ENCODE assay signal across 17 cellular contexts in genomic region chr2:42340045-42340937, GRCh38. TPM values are rescaled to one million over a fixed set of nuclear protein-coding genes. Genes with fewer than 3 reads are reported as not detected.
A peak's percentile ranks its signal among the peaks of the same experiment; 100 is the strongest.
DNase-seq lines count a peak whose midpoint lies in the region; ATAC-seq and TF ChIP-seq lines count a peak whose summit lies in the region.
"Had no signal": no experiment of that assay in that cellular context is flagged by ENCODE, and none has a peak within 500 bp of the region (broad histone marks: within the 10 kb centered on the region; RNA-seq: fewer than 3 reads in every experiment).

No MANE protein-coding gene starts in this region.

- no peak overlapping the region for H2BK15ac ChIP-seq in mesendoderm (replicated peaks; ENCODE audit: low read depth)

- POLR2A ChIA-PET in WTC11 (lab: Charles Lee) = no interaction called here
- POLR2A ChIA-PET in A673 (lab: Charles Lee; ENCODE audit: low non-redundant PET) = no interaction called here

- H3K4me1 Mint-ChIP-seq in WTC11 (peaks cover 15% of the 10 kb centered on the region), type B pancreatic cell (ENCODE audit: unreplicated experiment) (peaks cover 34% of the 10 kb centered on the region)

- H3K4me2 ChIP-seq in mesendoderm (ENCODE audit: low read length) = no peak overlapping the region

- no peak overlapping the region for H2BK120ac ChIP-seq in mesendoderm (ENCODE audit: low read depth, low read length)

- no peak for TF ChIP-seq EP300 in suprapubic skin (IDR thresholded peaks at IDR 0.05)

- DNase-seq in activated naive CD4-positive, alpha-beta T cell treated with anti-CD3 and anti-CD28 coated beads, Interleukin-2, amount 50 U/mL, for 72 hours (ENCODE audit: low spot score in 2 of 2) = no peak
- DNase-seq in activated naive CD4-positive, alpha-beta T cell treated with anti-CD3 and anti-CD28 coated beads, Interleukin-2, amount 50 U/mL, for 16 hours = no peak
- DNase-seq in WTC11 (ENCODE audit: low spot score) (no peak), mesendoderm (peak; percentile 18), type B pancreatic cell (ENCODE audit: extremely low spot score, unreplicated experiment) (no peak), A673 (ENCODE audit: low spot score) (no peak), suprapubic skin (ENCODE audit: low spot score in 2 of 2) (no peak)
- DNase-seq: DMS 273 treated with DMSO at 0.1 percent for 48 hours; Kasumi-1; NCI-H1436; occipital lobe; stimulated activated CD4-positive, alpha-beta T cell treated with anti-CD3 and anti-CD28 coated beads, Interleukin-4, amount 100 ng/mL, for 4 hours; upper lobe of right lung had no signal

- no peak overlapping the region for H3K27ac ChIP-seq in mesendoderm (ENCODE audit: low read depth, low read length)
- H3K27ac ChIP-seq in A673 (ENCODE audit: low read depth, low read length, poor library complexity, severe bottlenecking) = no peak overlapping the region
- no peak overlapping the region for H3K27ac ChIP-seq in suprapubic skin
- H3K27ac ChIP-seq: ascending aorta, upper lobe of right lung had no signal

- H3K9ac ChIP-seq in mesendoderm (ENCODE audit: low read length) = no peak overlapping the region

- intact Hi-C loops in A673 (cut with micrococcal nuclease; ENCODE audit: unreplicated experiment) = no loop called here

- H3K4me3 ChIP-seq in mesendoderm (ENCODE audit: low read length) (no peak overlapping the region), A673 (ENCODE audit: low read depth, low read length, poor library complexity, severe bottlenecking) (no peak overlapping the region), suprapubic skin (no peak overlapping the region)
- H3K4me3 ChIP-seq: ascending aorta, upper lobe of right lung had no signal

- H3K9me3 Mint-ChIP-seq in activated naive CD4-positive, alpha-beta T cell treated with anti-CD3 and anti-CD28 coated beads, Interleukin-2, amount 50 U/mL, for 72 hours = peaks cover 9 to 14% of the 10 kb centered on the region in 2 donors
- no peaks in the 10 kb centered on the region for H3K9me3 Mint-ChIP-seq in WTC11
- no peaks in the 10 kb centered on the region for H3K9me3 Mint-ChIP-seq in type B pancreatic cell

- H3K27me3 ChIP-seq in mesendoderm (ENCODE audit: insufficient read depth, low read length, poor library complexity) = no peaks in the 10 kb centered on the region
- no peaks in the 10 kb centered on the region for H3K27me3 ChIP-seq in A673 (replicated peaks; ENCODE audit: insufficient read depth, low read depth, low read length, poor library complexity)
- H3K27me3 ChIP-seq in suprapubic skin = no peaks in the 10 kb centered on the region
- H3K27me3 ChIP-seq: ascending aorta, upper lobe of right lung had no signal

- H3K4me3 Mint-ChIP-seq in WTC11 = no peak overlapping the region
- H3K4me3 Mint-ChIP-seq in type B pancreatic cell = no peak overlapping the region

- no CpG with 5 or more reads among the region's 23 CpGs for WGBS in mesendoderm (ENCODE audit: extremely low coverage, insufficient coverage, low lambda C conversion rate)
- WGBS in suprapubic skin = 90% methylated on average over 23 of the region's 23 CpGs

- H4K8ac ChIP-seq in mesendoderm (ENCODE audit: low read depth, low read length) = no peak overlapping the region

- peaks cover 4% of the 10 kb centered on the region for H3K79me2 ChIP-seq in mesendoderm (ENCODE audit: control insufficient read depth, insufficient read depth, low read length)

- no peak overlapping the region for H4K5ac ChIP-seq in mesendoderm (ENCODE audit: low read length)

- H3K18ac ChIP-seq in mesendoderm (ENCODE audit: low read length) = no peak overlapping the region

- peaks cover 41 to 66% of the 10 kb centered on the region in 2 donors for H3K36me3 Mint-ChIP-seq in activated naive CD4-positive, alpha-beta T cell treated with anti-CD3 and anti-CD28 coated beads, Interleukin-2, amount 50 U/mL, for 72 hours
- H3K36me3 Mint-ChIP-seq in WTC11 = peaks cover 13% of the 10 kb centered on the region
- H3K36me3 Mint-ChIP-seq in type B pancreatic cell = peaks cover 48% of the 10 kb centered on the region

- H2AK5ac ChIP-seq in mesendoderm (ENCODE audit: low read length) = no peak overlapping the region

- H3K4ac ChIP-seq in mesendoderm (ENCODE audit: low read depth, low read length) = no peak overlapping the region

- H3K4me1 ChIP-seq in mesendoderm (ENCODE audit: control insufficient read depth, low read depth, low read length) = peaks cover 4% of the 10 kb centered on the region
- H3K4me1 ChIP-seq in A673 (ENCODE audit: insufficient read depth, low read length, poor library complexity, severe bottlenecking) = peaks cover 8% of the 10 kb centered on the region
- peaks cover 22% of the 10 kb centered on the region for H3K4me1 ChIP-seq in suprapubic skin

- H3K9me3 ChIP-seq in A673 (ENCODE audit: low read depth, low read length, poor library complexity, severe bottlenecking) (no peaks in the 10 kb centered on the region), suprapubic skin (no peaks in the 10 kb centered on the region)
- H3K9me3 ChIP-seq: ascending aorta, upper lobe of right lung had no signal

- no peak overlapping the region for H3K56ac ChIP-seq in mesendoderm (ENCODE audit: low read length)

- no peak for ATAC-seq in activated naive CD4-positive, alpha-beta T cell treated with anti-CD3 and anti-CD28 coated beads, Interleukin-2, amount 50 U/mL, for 72 hours
- no peak for ATAC-seq in WTC11
- no peak for ATAC-seq in GM18868 (IDR thresholded peaks at IDR 0.05; ENCODE audit: unreplicated experiment)
- ATAC-seq: activated CD4-positive, CD25-positive, alpha-beta regulatory T cell treated with anti-CD3 and anti-CD28 coated beads, Interleukin-2, amount 50 U/mL, for 24 hours; esophagus mucosa had no signal

- H3K27ac Mint-ChIP-seq in activated naive CD4-positive, alpha-beta T cell treated with anti-CD3 and anti-CD28 coated beads, Interleukin-2, amount 50 U/mL, for 72 hours = peak overlapping the region; percentile 77 to 94
- peak overlapping the region; percentile 71 for H3K27ac Mint-ChIP-seq in WTC11
- H3K27ac Mint-ChIP-seq in type B pancreatic cell = peak overlapping the region; percentile 21

- H3K79me1 ChIP-seq in mesendoderm (ENCODE audit: low read length) = peaks cover 16% of the 10 kb centered on the region

- H2BK5ac ChIP-seq in mesendoderm (ENCODE audit: low read length) = no peak overlapping the region

- H3K36me3 ChIP-seq in mesendoderm (ENCODE audit: control insufficient read depth, insufficient read depth, low read length) = peaks cover 3% of the 10 kb centered on the region
- peaks cover 13% of the 10 kb centered on the region for H3K36me3 ChIP-seq in A673 (ENCODE audit: insufficient read depth, low read length, poor library complexity, severe bottlenecking)
- H3K36me3 ChIP-seq in suprapubic skin = peaks cover 24% of the 10 kb centered on the region

- no peak for TF ChIP-seq POLR2A in suprapubic skin (IDR thresholded peaks at IDR 0.05)

- H3K27me3 Mint-ChIP-seq in WTC11 (ENCODE audit: low read depth) (no peaks in the 10 kb centered on the region), type B pancreatic cell (no peaks in the 10 kb centered on the region)

- H3K23ac ChIP-seq in mesendoderm (ENCODE audit: low read length) = no peak overlapping the region

- no TSS peak for BruUV-seq in A673 (replicated peaks; lab: Mats Ljungman, UMichigan)

- no peak for TF ChIP-seq CTCF in WTC11 (IDR thresholded peaks at IDR 0.05)
- TF ChIP-seq CTCF in type B pancreatic cell (conservative IDR thresholded peaks at IDR 0.05) = no peak
- no peak for TF ChIP-seq CTCF in A673 (conservative IDR thresholded peaks at IDR 0.05; ENCODE audit: low read depth, low read length)
- TF ChIP-seq CTCF in suprapubic skin (IDR thresholded peaks at IDR 0.05) = no peak

- CTCF ChIA-PET in WTC11 (lab: Charles Lee) (interaction anchor here (0.9 to 1.5 kb wide), 2 partner anchors 12 kb away, joined by 3 to 6 read pairs; no protein-coding TSS in a partner anchor), A673 (lab: Charles Lee) (no interaction called here)

TF ChIP-seq in WTC11, 78 proteins besides CTCF, POLR2A, EP300 and RAD21:
- TF ChIP-seq NFE2L1 (CRISPR knock-in tag; IDR thresholded peaks at IDR 0.05) (no peak), CBFB (CRISPR knock-in tag; IDR thresholded peaks at IDR 0.05; ENCODE audit: low read depth) (no peak), USF2 (CRISPR knock-in tag; IDR thresholded peaks at IDR 0.05) (no peak), MYBL2 (CRISPR knock-in tag; IDR thresholded peaks at IDR 0.05) (no peak), MAX (CRISPR knock-in tag; IDR thresholded peaks at IDR 0.05) (no peak), NR1H2 (CRISPR knock-in tag; IDR thresholded peaks at IDR 0.05) (no peak), E2F5 (CRISPR knock-in tag; IDR thresholded peaks at IDR 0.05) (no peak)

RNA-seq across cellular contexts. Expression of gene COX7A2L, which starts 20.7 kb away (rescaled TPM):
- total RNA-seq in activated naive CD4-positive, alpha-beta T cell treated with anti-CD3 and anti-CD28 coated beads, Interleukin-2, amount 50 U/mL, for 72 hours = 100 to 1,000 TPM in 1 of 2 donors, 10 to 100 TPM in 1; 82.8 to 122 TPM
- total RNA-seq in WTC11 (2021) (99.5 to 114 TPM (median 108 TPM) in 3 replicates), type B pancreatic cell (ENCODE audit: low replicate concordance) (93.2 and 95.5 TPM in 2 replicates), A673 (2021) (85.2 and 85.4 TPM in 2 replicates), suprapubic skin (100 to 1,000 TPM in 2 of 4 donors, 10 to 100 TPM in 2; 69.3 to 112 (median 99.0) TPM)
- 65.4 TPM for polyA plus RNA-seq in mesendoderm (2013, experiment 1 of 2)
- 64.9 TPM for polyA plus RNA-seq in mesendoderm (2013, experiment 2 of 2)

Comparison
In these comparisons a context has a peak if more than half of its experiments do, and no peak if none do; other contexts are left out.
1. H3K27ac Mint-ChIP-seq: peak in every context shown above with its lines; median percentile 86 in activated naive CD4-positive, alpha-beta T cell treated with anti-CD3 and anti-CD28 coated beads, Interleukin-2, amount 50 U/mL, for 72 hours; 71 in WTC11; 21 in type B pancreatic cell.